Comparison of ENCODE assay signal across 27 cellular contexts in genomic region chr18:44013871-44014270, GRCh38.
"Had no signal": no experiment of that assay in that cellular context is flagged by ENCODE, and none has a peak within 500 bp of the region (broad histone marks: within the 10 kb centered on the region; RNA-seq: fewer than 3 reads in every experiment).

No MANE protein-coding gene starts in this region.

- H3K27me3 ChIP-seq: stomach, suprapubic skin, testis, thyroid gland, tibial artery, tibial nerve, transverse colon, upper lobe of left lung, upper lobe of right lung, uterus, vagina had no signal

- H3K27ac ChIP-seq: stomach, suprapubic skin, testis, thoracic aorta, thyroid gland, tibial artery, tibial nerve, transverse colon, upper lobe of left lung, upper lobe of right lung, uterus, vagina had no signal

- DNase-seq: stimulated activated CD4-positive, alpha-beta T cell treated with anti-CD3 and anti-CD28 coated beads, Interleukin-2, amount 100 ng/mL, for 48 hours; stimulated activated CD4-positive, alpha-beta T cell treated with anti-CD3 and anti-CD28 coated beads, Interleukin-4, amount 100 ng/mL, for 1 hour; stimulated activated CD4-positive, alpha-beta T cell treated with anti-CD3 and anti-CD28 coated beads, Interleukin-4, amount 100 ng/mL, for 24 hours; stimulated activated CD4-positive, alpha-beta T cell treated with anti-CD3 and anti-CD28 coated beads, Interleukin-4, amount 100 ng/mL, for 4 hours; stimulated activated CD8-positive, alpha-beta memory T cell treated with anti-CD3 and anti-CD28 coated beads, Interleukin-4, amount 100 ng/mL, for 48 hours; stimulated activated naive B cell treated with anti-CD40 and anti-IgM and Interleukin-4, amounts not matched to agents 10 μg/mL and 1 μg/mL and 100 μg/mL, for 72 hours; stimulated activated naive CD4-positive, alpha-beta T cell; stimulated activated naive CD4-positive, alpha-beta T cell treated with Interleukin-2 at 50 U/mL for 16 hours; stimulated activated naive CD8-positive, alpha-beta T cell treated with anti-CD3 and anti-CD28 coated beads, Interleukin-15, amount 100 ng/mL, for 72 hours; stimulated activated naive CD8-positive, alpha-beta T cell treated with anti-CD3 and anti-CD28 coated beads, Interleukin-15, Interleukin-2, amounts not matched to agents 100 U/mL and 50 U/mL, for 24 hours; stomach; substantia nigra; testis; thyroid gland; tibial artery; transverse colon; trophoblast cell; upper lobe of left lung; upper lobe of right lung; uterus had no signal

- FAIRE-seq: urothelium cell line had no signal

- H3K4me1 ChIP-seq: stomach, suprapubic skin, testis, thyroid gland, tibial artery, tibial nerve, transverse colon, upper lobe of left lung, upper lobe of right lung, uterus, vagina had no signal

- H3K36me3 ChIP-seq: stomach, suprapubic skin, thoracic aorta, thyroid gland, tibial artery, tibial nerve, transverse colon, upper lobe of left lung, upper lobe of right lung, uterus, vagina had no signal

- H3K9me3 ChIP-seq: stomach, suprapubic skin, testis, thoracic aorta, thyroid gland, tibial artery, tibial nerve, transverse colon, upper lobe of left lung, upper lobe of right lung, uterus, vagina had no signal

- H3K4me3 ChIP-seq: stomach, suprapubic skin, testis, thoracic aorta, thyroid gland, tibial artery, tibial nerve, transverse colon, upper lobe of left lung, upper lobe of right lung, uterus, vagina had no signal

- ATAC-seq: stimulated activated effector memory CD8-positive, alpha-beta T cell treated with anti-CD3 and anti-CD28 coated beads, Interleukin-12 subunit alpha, Interleukin-12 subunit beta, amount 100 ng/mL, for 72 hours; stimulated activated memory B cell treated with anti-CD40 and anti-IgM and Interleukin-4, amounts not matched to agents 10 μg/mL and 1 μg/mL and 100 μg/mL, for 72 hours; stimulated activated naive B cell treated with anti-CD40 and anti-IgM and Interleukin-4, amounts not matched to agents 10 μg/mL and 1 μg/mL and 100 μg/mL, for 72 hours; stimulated activated naive CD8-positive, alpha-beta T cell treated with anti-CD3 and anti-CD28 coated beads, Interleukin-15, amount 100 ng/mL, for 72 hours; stimulated activated naive CD8-positive, alpha-beta T cell treated with anti-CD3 and anti-CD28 coated beads, Interleukin-15, Interleukin-2, amounts not matched to agents 100 U/mL and 50 U/mL, for 24 hours; upper lobe of right lung had no signal
